ENCODE assay signal across 1 cellular context in the genomic region with DNA sequence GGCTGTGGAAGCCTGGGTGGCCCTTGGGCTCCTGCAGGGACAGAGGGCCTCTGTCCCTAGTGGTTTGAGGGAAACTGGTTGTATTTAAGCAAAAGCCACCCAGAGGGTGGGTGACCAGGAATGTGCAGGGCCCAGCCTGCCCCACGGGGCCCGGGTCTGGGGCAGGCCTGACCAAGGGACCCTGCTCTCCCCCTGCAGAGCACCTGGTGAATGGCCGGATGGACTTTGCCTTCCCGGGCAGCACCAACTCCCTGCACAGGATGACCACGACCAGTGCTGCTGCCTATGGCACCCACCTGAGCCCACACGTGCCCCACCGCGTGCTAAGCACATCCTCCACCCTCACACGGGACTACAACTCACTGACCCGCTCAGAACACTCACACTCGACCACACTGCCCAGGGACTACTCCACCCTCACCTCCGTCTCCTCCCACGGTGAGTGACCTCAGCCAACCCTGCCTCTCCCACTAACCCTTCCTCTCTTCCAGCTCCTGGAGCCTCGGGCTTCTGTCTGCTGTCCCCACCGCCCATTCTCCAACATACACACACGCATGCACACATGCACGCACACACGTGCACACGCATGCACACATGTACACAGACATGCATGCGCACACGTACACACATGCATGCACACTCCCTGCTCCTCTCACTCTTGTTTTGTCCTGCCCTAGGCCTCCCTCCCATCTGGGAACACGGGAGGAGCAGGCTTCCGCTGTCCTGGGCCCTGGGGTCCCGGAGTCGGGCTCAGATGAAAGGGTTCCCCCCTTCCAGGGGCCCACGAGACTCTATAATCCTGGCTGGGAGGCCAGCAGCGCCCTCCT.
TF ChIP-seq lines count a peak whose summit lies in the region.

No MANE protein-coding gene starts in this region.

TF ChIP-seq in K562, 482 proteins besides CTCF, POLR2A, EP300 and RAD21 (continued from another document and continues in another):
- TF ChIP-seq MGA (IDR thresholded peaks at IDR 0.05), result peak; percentile 94
- TF ChIP-seq, protein P1, sequence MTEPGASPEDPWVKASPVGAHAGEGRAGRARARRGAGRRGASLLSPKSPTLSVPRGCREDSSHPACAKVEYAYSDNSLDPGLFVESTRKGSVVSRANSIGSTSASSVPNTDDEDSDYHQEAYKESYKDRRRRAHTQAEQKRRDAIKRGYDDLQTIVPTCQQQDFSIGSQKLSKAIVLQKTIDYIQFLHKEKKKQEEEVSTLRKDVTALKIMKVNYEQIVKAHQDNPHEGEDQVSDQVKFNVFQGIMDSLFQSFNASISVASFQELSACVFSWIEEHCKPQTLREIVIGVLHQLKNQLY (CRISPR knock-in tag; conservative IDR thresholded peaks at IDR 0.05), result peak in 1 of 2 experiments; percentile 2; a peak in 1 of 4 replicates
- no peak for TF ChIP-seq CXXC5 (CRISPR knock-in tag; IDR thresholded peaks at IDR 0.05)
- TF ChIP-seq, protein P2, sequence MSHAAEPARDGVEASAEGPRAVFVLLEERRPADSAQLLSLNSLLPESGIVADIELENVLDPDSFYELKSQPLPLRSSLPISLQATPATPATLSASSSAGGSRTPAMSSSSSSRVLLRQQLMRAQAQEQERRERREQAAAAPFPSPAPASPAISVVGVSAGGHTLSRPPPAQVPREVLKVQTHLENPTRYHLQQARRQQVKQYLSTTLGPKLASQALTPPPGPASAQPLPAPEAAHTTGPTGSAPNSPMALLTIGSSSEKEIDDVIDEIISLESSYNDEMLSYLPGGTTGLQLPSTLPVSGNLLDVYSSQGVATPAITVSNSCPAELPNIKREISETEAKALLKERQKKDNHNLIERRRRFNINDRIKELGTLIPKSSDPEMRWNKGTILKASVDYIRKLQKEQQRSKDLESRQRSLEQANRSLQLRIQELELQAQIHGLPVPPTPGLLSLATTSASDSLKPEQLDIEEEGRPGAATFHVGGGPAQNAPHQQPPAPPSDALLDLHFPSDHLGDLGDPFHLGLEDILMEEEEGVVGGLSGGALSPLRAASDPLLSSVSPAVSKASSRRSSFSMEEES (CRISPR knock-in tag; IDR thresholded peaks at IDR 0.05), result no peak
- TF ChIP-seq HDAC1 (IDR thresholded peaks at IDR 0.05), result peak in 1 of 2 experiments; percentile 72; a peak in 2 of 4 replicates
- TF ChIP-seq SRF (CRISPR knock-in tag; IDR thresholded peaks at IDR 0.05), result no peak
- no peak for TF ChIP-seq ETV1 (tag; conservative IDR thresholded peaks at IDR 0.05; ENCODE audit: low read depth)
- TF ChIP-seq ZNF384 (IDR thresholded peaks at IDR 0.05; ENCODE audit: low read depth, low read length), result no peak
- 0 out of 2 replicates have a peak, but pooled peaks have one; percentile 29 for TF ChIP-seq HLTF (IDR thresholded peaks at IDR 0.05)
- 0 out of 2 replicates have a peak, but pooled peaks have one; percentile 59 for TF ChIP-seq ZFP91 (CRISPR knock-in tag; IDR thresholded peaks at IDR 0.05)
- TF ChIP-seq SOX6 (IDR thresholded peaks at IDR 0.05), result no peak
- no peak for TF ChIP-seq IRF2 (CRISPR knock-in tag; IDR thresholded peaks at IDR 0.05)
- peak; percentile 16; the same call in 1 of the 2 replicates for TF ChIP-seq MYC (IDR thresholded peaks at IDR 0.05; ENCODE audit: low read depth, low read length)
- TF ChIP-seq MYC (CRISPR knock-in tag; IDR thresholded peaks at IDR 0.05; ENCODE audit: borderline replicate concordance, low read depth), result no peak
- peak; percentile 30; the same call in 1 of the 2 replicates for TF ChIP-seq JUND (IDR thresholded peaks at IDR 0.05; ENCODE audit: borderline replicate concordance, low read depth, low read length)
- TF ChIP-seq JUND (tag; IDR thresholded peaks at IDR 0.05; ENCODE audit: borderline replicate concordance, low read depth, low read length), result peak; percentile 47; the same call in 1 of the 3 replicates
- peak; percentile 33; the same call in 1 of the 2 replicates for TF ChIP-seq ZNF431 (CRISPR knock-in tag; IDR thresholded peaks at IDR 0.05)
- peak in 1 of 2 experiments; percentile 88; a peak in 2 of 4 replicates for TF ChIP-seq KDM1A (IDR thresholded peaks at IDR 0.05)
- TF ChIP-seq CC2D1A (IDR thresholded peaks at IDR 0.05), result no peak
- no peak for TF ChIP-seq SMARCB1 (IDR thresholded peaks at IDR 0.05; ENCODE audit: insufficient read length, low read depth)
- no peak for TF ChIP-seq ZBED1 (IDR thresholded peaks at IDR 0.05)
- no peak for TF ChIP-seq ZNF274 (IDR thresholded peaks at IDR 0.05; ENCODE audit: borderline replicate concordance, low read depth, low read length)
- peak; percentile 22 for TF ChIP-seq TBP (optimal IDR thresholded peaks at IDR 0.05; ENCODE audit: low read depth, low read length)
- no peak for TF ChIP-seq MTA3 (IDR thresholded peaks at IDR 0.05; ENCODE audit: borderline replicate concordance)
- TF ChIP-seq, protein P3, sequence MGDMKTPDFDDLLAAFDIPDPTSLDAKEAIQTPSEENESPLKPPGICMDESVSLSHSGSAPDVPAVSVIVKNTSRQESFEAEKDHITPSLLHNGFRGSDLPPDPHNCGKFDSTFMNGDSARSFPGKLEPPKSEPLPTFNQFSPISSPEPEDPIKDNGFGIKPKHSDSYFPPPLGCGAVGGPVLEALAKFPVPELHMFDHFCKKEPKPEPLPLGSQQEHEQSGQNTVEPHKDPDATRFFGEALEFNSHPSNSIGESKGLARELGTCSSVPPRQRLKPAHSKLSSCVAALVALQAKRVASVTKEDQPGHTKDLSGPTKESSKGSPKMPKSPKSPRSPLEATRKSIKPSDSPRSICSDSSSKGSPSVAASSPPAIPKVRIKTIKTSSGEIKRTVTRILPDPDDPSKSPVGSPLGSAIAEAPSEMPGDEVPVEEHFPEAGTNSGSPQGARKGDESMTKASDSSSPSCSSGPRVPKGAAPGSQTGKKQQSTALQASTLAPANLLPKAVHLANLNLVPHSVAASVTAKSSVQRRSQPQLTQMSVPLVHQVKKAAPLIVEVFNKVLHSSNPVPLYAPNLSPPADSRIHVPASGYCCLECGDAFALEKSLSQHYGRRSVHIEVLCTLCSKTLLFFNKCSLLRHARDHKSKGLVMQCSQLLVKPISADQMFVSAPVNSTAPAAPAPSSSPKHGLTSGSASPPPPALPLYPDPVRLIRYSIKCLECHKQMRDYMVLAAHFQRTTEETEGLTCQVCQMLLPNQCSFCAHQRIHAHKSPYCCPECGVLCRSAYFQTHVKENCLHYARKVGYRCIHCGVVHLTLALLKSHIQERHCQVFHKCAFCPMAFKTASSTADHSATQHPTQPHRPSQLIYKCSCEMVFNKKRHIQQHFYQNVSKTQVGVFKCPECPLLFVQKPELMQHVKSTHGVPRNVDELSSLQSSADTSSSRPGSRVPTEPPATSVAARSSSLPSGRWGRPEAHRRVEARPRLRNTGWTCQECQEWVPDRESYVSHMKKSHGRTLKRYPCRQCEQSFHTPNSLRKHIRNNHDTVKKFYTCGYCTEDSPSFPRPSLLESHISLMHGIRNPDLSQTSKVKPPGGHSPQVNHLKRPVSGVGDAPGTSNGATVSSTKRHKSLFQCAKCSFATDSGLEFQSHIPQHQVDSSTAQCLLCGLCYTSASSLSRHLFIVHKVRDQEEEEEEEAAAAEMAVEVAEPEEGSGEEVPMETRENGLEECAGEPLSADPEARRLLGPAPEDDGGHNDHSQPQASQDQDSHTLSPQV (IDR thresholded peaks at IDR 0.05), result peak; percentile 25; the same call in 1 of the 2 replicates
- TF ChIP-seq CTBP1 (IDR thresholded peaks at IDR 0.05; ENCODE audit: borderline replicate concordance), result 0 out of 2 replicates have a peak, but pooled peaks have one; percentile 22
- no peak for TF ChIP-seq CCNT2 (IDR thresholded peaks at IDR 0.05; ENCODE audit: borderline replicate concordance, extremely low read depth, insufficient read length, low read depth, low read length)
- TF ChIP-seq ZNF444 (CRISPR knock-in tag; IDR thresholded peaks at IDR 0.05), result no peak
- TF ChIP-seq NCOR1 (IDR thresholded peaks at IDR 0.05), result no peak; the same call in 1 of the 2 replicates
